ENCODE assay signal across 27 cellular contexts in the genomic region with DNA sequence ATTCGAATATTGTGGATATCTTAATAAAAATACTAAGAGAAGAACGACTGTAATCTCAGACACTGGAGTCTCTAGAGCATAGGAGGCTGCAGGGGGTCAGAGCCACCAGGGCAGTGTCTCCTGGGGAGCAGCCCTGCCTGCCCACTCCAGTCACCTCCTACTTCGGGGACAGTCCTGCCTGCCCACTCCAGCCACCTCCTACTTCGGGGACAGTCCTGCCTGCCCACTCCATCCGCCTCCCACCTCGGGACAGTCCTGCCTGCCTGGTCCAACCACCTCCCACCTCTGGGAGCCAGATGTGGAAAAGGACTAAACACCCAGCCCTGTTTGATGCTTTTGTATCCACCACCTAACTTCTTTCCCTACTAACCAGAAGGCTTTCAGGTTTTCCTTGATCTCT.
"Had no signal": no experiment of that assay in that cellular context is flagged by ENCODE, and none has a peak within 500 bp of the region (broad histone marks: within the 10 kb centered on the region; RNA-seq: fewer than 3 reads in every experiment).

No MANE protein-coding gene starts in this region.

- ATAC-seq: activated CD4-positive, alpha-beta T cell treated with anti-CD3 and anti-CD28 coated beads for 36 hours; activated CD8-positive, alpha-beta memory T cell treated with anti-CD3 and anti-CD28 coated beads, Interleukin-2, amount 10 ng/mL, durations not matched to agents 7 days and 5 days; activated CD8-positive, alpha-beta T cell treated with anti-CD3 and anti-CD28 coated beads, Interleukin-2, amount 10 ng/mL, durations not matched to agents 7 days and 5 days; activated naive CD4-positive, alpha-beta T cell treated with anti-CD3 and anti-CD28 coated beads, Interleukin-2, amount 50 U/mL, for 72 hours had no signal

- H3K4me3 Mint-ChIP-seq: activated CD4-positive, alpha-beta memory T cell treated with anti-CD3 and anti-CD28 coated beads for 36 hours; activated CD4-positive, alpha-beta T cell treated with anti-CD3 and anti-CD28 coated beads for 36 hours; activated CD4-positive, alpha-beta T cell treated with anti-CD3 and anti-CD28 coated beads, Interleukin-2, amount 10 ng/mL, durations not matched to agents 24 days and 14 days; activated CD8-positive, alpha-beta memory T cell treated with anti-CD3 and anti-CD28 coated beads, Interleukin-2, amount 10 ng/mL, durations not matched to agents 7 days and 5 days; activated CD8-positive, alpha-beta T cell treated with anti-CD3 and anti-CD28 coated beads, Interleukin-2, amount 10 ng/mL, durations not matched to agents 7 days and 5 days; activated naive CD4-positive, alpha-beta T cell treated with anti-CD3 and anti-CD28 coated beads, Interleukin-2, amount 10 ng/mL, durations not matched to agents 7 days and 5 days; activated naive CD8-positive, alpha-beta T cell treated with anti-CD3 and anti-CD28 coated beads, Interleukin-2, amount 10 ng/mL, durations not matched to agents 7 days and 5 days; activated T-helper 1 cell treated with anti-CD3 and anti-CD28 coated beads, Interleukin-12 subunit alpha, Interleukin-12 subunit beta, Interleukin-2, Interleukin-4 antibody, amounts not matched to agents 30 ng/mL and 10 ng/mL and 1 ng/mL, durations not matched to agents 14 hours and 24 hours and 36 hours; brain had no signal

- H3K27me3 ChIP-seq: ascending aorta, breast epithelium, colonic mucosa had no signal

- H3K36me3 ChIP-seq: ascending aorta, breast epithelium, cardiac muscle cell, colonic mucosa had no signal

- H3K9me3 ChIP-seq: ascending aorta, breast epithelium, colonic mucosa had no signal

- H3K27me3 Mint-ChIP-seq: activated CD4-positive, alpha-beta T cell treated with anti-CD3 and anti-CD28 coated beads, Interleukin-2, amount 10 ng/mL, durations not matched to agents 24 days and 14 days; activated CD8-positive, alpha-beta memory T cell treated with anti-CD3 and anti-CD28 coated beads, Interleukin-2, amount 10 ng/mL, durations not matched to agents 7 days and 5 days; brain had no signal

- H3K27ac ChIP-seq: ascending aorta, breast epithelium, cardiac muscle cell, colonic mucosa, epithelial cell of prostate had no signal

- H3K4me1 ChIP-seq: ascending aorta, breast epithelium, colonic mucosa had no signal

- H3K36me3 Mint-ChIP-seq: activated CD4-positive, alpha-beta memory T cell treated with anti-CD3 and anti-CD28 coated beads for 36 hours; activated CD8-positive, alpha-beta memory T cell treated with anti-CD3 and anti-CD28 coated beads, Interleukin-2, amount 10 ng/mL, durations not matched to agents 7 days and 5 days; activated naive CD4-positive, alpha-beta T cell treated with anti-CD3 and anti-CD28 coated beads, Interleukin-2, amount 10 ng/mL, durations not matched to agents 7 days and 5 days; activated naive CD4-positive, alpha-beta T cell treated with anti-CD3 and anti-CD28 coated beads, Interleukin-2, amount 50 U/mL, for 72 hours; activated naive CD8-positive, alpha-beta T cell treated with anti-CD3 and anti-CD28 coated beads, Interleukin-2, amount 10 ng/mL, durations not matched to agents 7 days and 5 days; brain had no signal

- H3K4me1 Mint-ChIP-seq: activated CD4-positive, alpha-beta T cell treated with anti-CD3 and anti-CD28 coated beads for 36 hours; activated CD4-positive, alpha-beta T cell treated with anti-CD3 and anti-CD28 coated beads, Interleukin-2, amount 10 ng/mL, durations not matched to agents 24 days and 14 days; activated CD8-positive, alpha-beta memory T cell treated with anti-CD3 and anti-CD28 coated beads, Interleukin-2, amount 10 ng/mL, durations not matched to agents 7 days and 5 days; activated naive CD4-positive, alpha-beta T cell treated with anti-CD3 and anti-CD28 coated beads, Interleukin-2, amount 10 ng/mL, durations not matched to agents 7 days and 5 days; activated naive CD8-positive, alpha-beta T cell treated with anti-CD3 and anti-CD28 coated beads, Interleukin-2, amount 10 ng/mL, durations not matched to agents 7 days and 5 days had no signal

- H3K4me3 ChIP-seq: ascending aorta, breast epithelium, cardiac muscle cell, colonic mucosa had no signal

- DNase-seq: activated CD4-positive, alpha-beta memory T cell treated with anti-CD3 and anti-CD28 coated beads for 36 hours; activated CD4-positive, alpha-beta T cell treated with anti-CD3 and anti-CD28 coated beads for 36 hours; activated CD4-positive, alpha-beta T cell treated with anti-CD3 and anti-CD28 coated beads, Interleukin-2, amount 10 ng/mL, durations not matched to agents 24 days and 14 days; activated CD4-positive, CD25-positive, alpha-beta regulatory T cell; activated CD4-positive, CD25-positive, alpha-beta regulatory T cell treated with anti-CD3 and anti-CD28 coated beads, Interleukin-2, amount 50 U/mL, for 72 hours; activated CD8-positive, alpha-beta memory T cell treated with anti-CD3 and anti-CD28 coated beads, Interleukin-2, amount 10 ng/mL, durations not matched to agents 7 days and 5 days; activated CD8-positive, alpha-beta memory T cell treated with anti-CD3 and anti-CD28 coated beads, Interleukin-2, amount 50 U/mL, for 4 hours; activated CD8-positive, alpha-beta T cell treated with anti-CD3 and anti-CD28 coated beads, Interleukin-2, amount 10 ng/mL, durations not matched to agents 7 days and 5 days; activated effector memory CD4-positive, alpha-beta T cell treated with anti-CD3 and anti-CD28 coated beads, Interleukin-2, amount 50 U/mL, for 16 hours; activated naive CD4-positive, alpha-beta T cell treated with anti-CD3 and anti-CD28 coated beads, Interleukin-2, amount 10 ng/mL, durations not matched to agents 7 days and 5 days; activated naive CD8-positive, alpha-beta T cell treated with anti-CD3 and anti-CD28 coated beads, Interleukin-2, amount 10 ng/mL, durations not matched to agents 7 days and 5 days; activated T-cell treated with anti-CD3 and anti-CD28 coated beads, Interleukin-2, amount 50 U/mL, for 1 hour; activated T-cell treated with anti-CD3 and anti-CD28 coated beads, Interleukin-2, amount 50 U/mL, for 48 hours; central memory CD4-positive, alpha-beta T cell; cerebellar nuclear complex; colonic mucosa; effector CD8-positive, alpha-beta T cell; foreskin fibroblast; T-helper 2 cell had no signal

- H3K9me3 Mint-ChIP-seq: activated CD4-positive, alpha-beta memory T cell treated with anti-CD3 and anti-CD28 coated beads for 36 hours; activated CD4-positive, alpha-beta T cell treated with anti-CD3 and anti-CD28 coated beads, Interleukin-2, amount 10 ng/mL, durations not matched to agents 24 days and 14 days; activated naive CD4-positive, alpha-beta T cell treated with anti-CD3 and anti-CD28 coated beads, Interleukin-2, amount 10 ng/mL, durations not matched to agents 7 days and 5 days; activated naive CD4-positive, alpha-beta T cell treated with anti-CD3 and anti-CD28 coated beads, Interleukin-2, amount 50 U/mL, for 72 hours; activated naive CD8-positive, alpha-beta T cell treated with anti-CD3 and anti-CD28 coated beads, Interleukin-2, amount 10 ng/mL, durations not matched to agents 7 days and 5 days; activated T-helper 1 cell treated with anti-CD3 and anti-CD28 coated beads, Interleukin-12 subunit alpha, Interleukin-12 subunit beta, Interleukin-2, Interleukin-4 antibody, amounts not matched to agents 30 ng/mL and 10 ng/mL and 1 ng/mL, durations not matched to agents 14 hours and 24 hours and 36 hours; activated T-helper 2 cell treated with anti-CD3 and anti-CD28 coated beads, Interferon-gamma antibody, Interleukin-2, Interleukin-4, amounts not matched to agents 10 μg/mL and 5 μg/mL and 100 μg/mL, durations not matched to agents 14 hours and 24 hours and 36 hours; brain had no signal

- H3K27ac Mint-ChIP-seq: activated CD4-positive, alpha-beta memory T cell treated with anti-CD3 and anti-CD28 coated beads for 36 hours; activated CD4-positive, alpha-beta T cell treated with anti-CD3 and anti-CD28 coated beads for 36 hours; activated CD4-positive, alpha-beta T cell treated with anti-CD3 and anti-CD28 coated beads, Interleukin-2, amount 10 ng/mL, durations not matched to agents 24 days and 14 days; activated CD8-positive, alpha-beta memory T cell treated with anti-CD3 and anti-CD28 coated beads, Interleukin-2, amount 10 ng/mL, durations not matched to agents 7 days and 5 days; activated CD8-positive, alpha-beta T cell treated with anti-CD3 and anti-CD28 coated beads, Interleukin-2, amount 10 ng/mL, durations not matched to agents 7 days and 5 days; activated naive CD4-positive, alpha-beta T cell treated with anti-CD3 and anti-CD28 coated beads, Interleukin-2, amount 10 ng/mL, durations not matched to agents 7 days and 5 days; activated naive CD4-positive, alpha-beta T cell treated with anti-CD3 and anti-CD28 coated beads, Interleukin-2, amount 50 U/mL, for 72 hours; activated naive CD8-positive, alpha-beta T cell treated with anti-CD3 and anti-CD28 coated beads, Interleukin-2, amount 10 ng/mL, durations not matched to agents 7 days and 5 days; activated T-helper 1 cell treated with anti-CD3 and anti-CD28 coated beads, Interleukin-12 subunit alpha, Interleukin-12 subunit beta, Interleukin-2, Interleukin-4 antibody, amounts not matched to agents 30 ng/mL and 10 ng/mL and 1 ng/mL, durations not matched to agents 14 hours and 24 hours and 36 hours; activated T-helper 2 cell treated with anti-CD3 and anti-CD28 coated beads, Interferon-gamma antibody, Interleukin-2, Interleukin-4, amounts not matched to agents 10 μg/mL and 5 μg/mL and 100 μg/mL, durations not matched to agents 14 hours and 24 hours and 36 hours; brain had no signal
